In genomic region chr2:119528036-119528435, GRCh38 we compare ENCODE assay signal across 17 cellular contexts. TPM values are rescaled to one million over a fixed set of nuclear protein-coding genes. Genes with fewer than 3 reads are reported as not detected.
A peak's percentile ranks its signal among the peaks of the same experiment; 100 is the strongest.
DNase-seq lines count a peak whose midpoint lies in the region; ATAC-seq and TF ChIP-seq lines count a peak whose summit lies in the region.
"Had no signal": no experiment of that assay in that cellular context is flagged by ENCODE, and none has a peak within 500 bp of the region (broad histone marks: within the 10 kb centered on the region; RNA-seq: fewer than 3 reads in every experiment).

No MANE protein-coding gene starts in this region.

- no peak overlapping the region for H3K4me3 Mint-ChIP-seq in endothelial cell (ENCODE audit: unreplicated experiment)
- H3K4me3 Mint-ChIP-seq: CD4-positive, alpha-beta T cell had no signal

- H3K36me3 Mint-ChIP-seq in endothelial cell (ENCODE audit: low read depth, unreplicated experiment): no peaks in the 10 kb centered on the region

- DNase-seq in NCI-H82 (lab: John Stamatoyannopoulos, UW): peak; percentile 18
- DNase-seq in NCI-H82 treated with DMSO at 0.1 percent for 48 hours (lab: John Stamatoyannopoulos, UW; ENCODE audit: unreplicated experiment): no peak
- no peak for DNase-seq in HEK293T (ENCODE audit: extremely low spot score)
- no peak for DNase-seq in body of pancreas
- DNase-seq in left kidney (ENCODE audit: low read depth, low spot score): peak; percentile 42
- DNase-seq in NCI-H1092 treated with DMSO at 0.1 percent for 48 hours (lab: John Stamatoyannopoulos, UW): no peak
- no peak for DNase-seq in endothelial cell (ENCODE audit: low spot score)
- DNase-seq: AML-193; CD4-positive, alpha-beta T cell; GM23248; H7 had no signal

- H3K9me3 ChIP-seq in body of pancreas: peaks cover 0 to 2% (median 0%) of the 10 kb centered on the region in 3 donors
- H3K9me3 ChIP-seq: A549 had no signal

- H3K36me3 ChIP-seq in body of pancreas (replicated peaks in 1 of 2; ENCODE audit: insufficient read depth in 1 of 2, low read depth in 2 of 2): no peaks in the 10 kb centered on the region

- no peaks in the 10 kb centered on the region for H3K27me3 ChIP-seq in body of pancreas

- WGBS in body of pancreas, 2 donors: 75 to 77% methylated on average over 2 of the region's 2 CpGs

- H3K9me3 Mint-ChIP-seq in endothelial cell (ENCODE audit: unreplicated experiment): no peaks in the 10 kb centered on the region

- H3K4me1 Mint-ChIP-seq in endothelial cell (ENCODE audit: unreplicated experiment): peaks cover 8% of the 10 kb centered on the region

- TF ChIP-seq CTCF in body of pancreas (IDR thresholded peaks at IDR 0.05) (no peak), endothelial cell (IDR thresholded peaks at IDR 0.05; ENCODE audit: unreplicated experiment) (no peak)

- POLR2A ChIA-PET in HEK293T (lab: Yijun Ruan, JAX): no interaction called here

- no peak for TF ChIP-seq POLR2A in body of pancreas (IDR thresholded peaks at IDR 0.05)

- peak overlapping the region in 3 of 4 donors; percentile 6 to 21 (median 17) for H3K27ac ChIP-seq in body of pancreas
- H3K27ac ChIP-seq: 22Rv1, A549, C4-2B, GM23248 had no signal

- H3K4me1 ChIP-seq in body of pancreas: peaks cover 30% of the 10 kb centered on the region
- H3K4me1 ChIP-seq: A549 had no signal

- ATAC-seq in body of pancreas (no peak), HG03196 (IDR thresholded peaks at IDR 0.05; ENCODE audit: unreplicated experiment) (no peak)
- ATAC-seq: A549, HCT116 had no signal

- no peak overlapping the region for H3K27ac Mint-ChIP-seq in endothelial cell (ENCODE audit: unreplicated experiment)
- H3K27ac Mint-ChIP-seq: CD4-positive, alpha-beta T cell had no signal

- no peak overlapping the region for H3K4me3 ChIP-seq in body of pancreas
- H3K4me3 ChIP-seq: A549, GM23248 had no signal

- CTCF ChIA-PET in HEK293T (lab: Yijun Ruan, JAX): no interaction called here

- H3K27me3 Mint-ChIP-seq in endothelial cell (ENCODE audit: unreplicated experiment): peaks cover 20% of the 10 kb centered on the region

- intact Hi-C loops in body of pancreas (cut with DNase I): no loop called here

TF ChIP-seq in HEK293T, 16 proteins besides CTCF, POLR2A, EP300 and RAD21:
- no peak for TF ChIP-seq ELF4 (IDR thresholded peaks at IDR 0.05)
- no peak for TF ChIP-seq ZNF384 (IDR thresholded peaks at IDR 0.05)
- TF ChIP-seq PKNOX1 (IDR thresholded peaks at IDR 0.05): peak; percentile 61

RNA-seq across cellular contexts. Expression of gene SCTR, which starts 3.8 kb away (rescaled TPM):
- total RNA-seq in body of pancreas: 100 to 1,000 TPM in 1 of 2 donors, 10 to 100 TPM in 1; 69.0 to 183 TPM
- total RNA-seq in endothelial cell (ENCODE audit: unreplicated experiment): not detected
- total RNA-seq: Caco-2; CD4-positive, alpha-beta T cell; GM23248; H7 had no signal

RNA-seq across cellular contexts. Expression of gene CFAP221, which starts 16.2 kb away (rescaled TPM):
- total RNA-seq in body of pancreas (10 to 100 TPM; 12.2 to 21.5 TPM), endothelial cell (ENCODE audit: unreplicated experiment) (1.1 TPM)
- total RNA-seq: Caco-2; CD4-positive, alpha-beta T cell; GM23248 had no signal

Comparison
In these comparisons a context has a peak if more than half of its experiments do, and no peak if none do; other contexts are left out.
1. DNase-seq: peak in NCI-H82 (single experiment) and left kidney (single experiment); none in NCI-H82 treated with DMSO at 0.1 percent for 48 hours (single experiment), HEK293T (single experiment), body of pancreas (0 of 4), NCI-H1092 treated with DMSO at 0.1 percent for 48 hours (single experiment) and endothelial cell (single experiment).
2. RNA of gene SCTR, which starts 3.8 kb away (total RNA-seq): 69.0 to 183 TPM in body of pancreas; not detected in endothelial cell (single experiment); every median in the first group is over 10 times any median in the second.